In the genomic region with DNA sequence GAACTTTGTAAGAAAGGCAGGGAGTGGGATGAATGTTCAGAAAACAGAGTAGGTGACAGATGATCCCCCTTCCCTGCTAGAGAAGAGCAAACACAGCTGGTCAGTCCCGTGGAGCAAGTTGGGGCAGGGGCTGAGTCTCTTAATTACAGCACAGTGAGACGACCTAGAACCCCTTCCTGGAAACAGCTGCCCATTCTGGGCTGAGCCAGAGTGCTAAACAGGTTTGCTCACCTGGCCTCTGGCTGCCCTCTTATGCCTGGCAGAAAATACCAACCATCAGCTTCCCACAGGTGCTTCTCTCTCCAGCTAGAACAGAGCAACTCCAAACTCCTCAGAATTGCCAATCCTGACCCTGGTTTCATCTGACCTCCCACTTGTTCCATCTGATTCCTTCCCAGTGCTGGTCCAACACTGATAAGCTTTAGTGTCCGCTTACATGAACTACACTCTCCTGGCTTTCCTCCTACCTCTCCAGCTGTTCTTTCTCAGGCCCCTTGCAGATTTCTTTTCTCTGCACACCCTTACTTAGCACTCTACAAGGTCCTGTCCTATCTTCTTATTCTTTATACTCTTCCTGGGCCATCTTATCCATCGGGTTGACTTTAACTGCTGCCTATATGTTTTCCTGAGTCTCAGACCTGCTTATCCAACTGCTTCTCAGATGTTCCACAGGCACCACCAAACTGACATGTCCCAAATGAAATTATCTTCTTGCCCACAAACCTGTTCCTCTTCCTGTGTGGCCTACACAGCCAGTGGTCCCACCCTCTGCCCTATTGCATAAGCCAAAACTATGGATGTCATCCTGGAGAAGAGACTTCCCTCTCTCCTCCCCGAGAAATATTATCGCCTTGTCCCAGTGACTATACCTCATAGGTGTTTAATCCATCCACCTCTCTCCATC, we compare ENCODE assay signal across 10 cellular contexts. TPM values are rescaled to one million over a fixed set of nuclear protein-coding genes. Genes with fewer than 3 reads are reported as not detected.
DNase-seq lines count a peak whose midpoint lies in the region; ATAC-seq, FAIRE-seq and TF ChIP-seq lines count a peak whose summit lies in the region.
"Had no signal": no experiment of that assay in that cellular context is flagged by ENCODE, and none has a peak within 500 bp of the region (broad histone marks: within the 10 kb centered on the region; RNA-seq: fewer than 3 reads in every experiment).

No MANE protein-coding gene starts in this region.

- no peak overlapping the region for H3K4me3 Mint-ChIP-seq in activated naive CD8-positive, alpha-beta T cell treated with anti-CD3 and anti-CD28 coated beads, Interleukin-2, amount 10 ng/mL, durations not matched to agents 7 days and 5 days
- no peak overlapping the region for H3K4me3 Mint-ChIP-seq in activated naive CD8-positive, alpha-beta T cell treated with anti-CD3 and anti-CD28 coated beads for 36 hours
- peak overlapping the region; percentile 2 to 49 for H3K4me3 Mint-ChIP-seq in stimulated activated naive CD8-positive, alpha-beta T cell treated with anti-CD3 and anti-CD28 coated beads, Interleukin-15, amount 100 ng/mL, for 72 hours

- H3K27ac ChIP-seq in VCaP: peak overlapping the region; percentile 57
- H3K27ac ChIP-seq: C4-2B had no signal

- no peak for TF ChIP-seq POLR2A in NB4 (IDR thresholded peaks at IDR 0.05; ENCODE audit: extremely low read depth, insufficient read length)

- no peaks in the 10 kb centered on the region for H3K9me3 Mint-ChIP-seq in activated naive CD8-positive, alpha-beta T cell treated with anti-CD3 and anti-CD28 coated beads, Interleukin-2, amount 10 ng/mL, durations not matched to agents 7 days and 5 days
- no peaks in the 10 kb centered on the region for H3K9me3 Mint-ChIP-seq in activated naive CD8-positive, alpha-beta T cell treated with anti-CD3 and anti-CD28 coated beads for 36 hours
- H3K9me3 Mint-ChIP-seq in stimulated activated naive CD8-positive, alpha-beta T cell treated with anti-CD3 and anti-CD28 coated beads, Interleukin-15, amount 100 ng/mL, for 72 hours: no peaks in the 10 kb centered on the region

- FAIRE-seq in GM19239 (lab: Jason Lieb, UNC) (no peak), RCC 7860 (lab: Jason Lieb, UNC) (no peak)

- no peak overlapping the region for H3K4me3 ChIP-seq in NB4 (ENCODE audit: low read depth, low read length)
- H3K4me3 ChIP-seq: MG63 had no signal

- no peak for DNase-seq in activated naive CD8-positive, alpha-beta T cell treated with anti-CD3 and anti-CD28 coated beads, Interleukin-2, amount 10 ng/mL, durations not matched to agents 7 days and 5 days
- DNase-seq in activated naive CD8-positive, alpha-beta T cell treated with anti-CD3 and anti-CD28 coated beads for 36 hours: no peak
- DNase-seq in NB4 (ENCODE audit: low read depth): peak; percentile 43
- DNase-seq in stimulated activated naive CD8-positive, alpha-beta T cell treated with anti-CD3 and anti-CD28 coated beads, Interleukin-15, amount 100 ng/mL, for 72 hours: no peak
- no peak for DNase-seq in GM19239 (ENCODE audit: insufficient read length, low spot score)
- no peak for DNase-seq in RCC 7860 (ENCODE audit: low spot score)

- no peak for ATAC-seq in activated naive CD8-positive, alpha-beta T cell treated with anti-CD3 and anti-CD28 coated beads, Interleukin-2, amount 10 ng/mL, durations not matched to agents 7 days and 5 days (ENCODE audit: low read depth)
- no peak for ATAC-seq in stimulated activated naive CD8-positive, alpha-beta T cell treated with anti-CD3 and anti-CD28 coated beads, Interleukin-15, amount 100 ng/mL, for 72 hours
- no peak for ATAC-seq in HG03457 (IDR thresholded peaks at IDR 0.05; ENCODE audit: unreplicated experiment)

- H3K27me3 Mint-ChIP-seq in activated naive CD8-positive, alpha-beta T cell treated with anti-CD3 and anti-CD28 coated beads, Interleukin-2, amount 10 ng/mL, durations not matched to agents 7 days and 5 days: no peaks in the 10 kb centered on the region
- no peaks in the 10 kb centered on the region for H3K27me3 Mint-ChIP-seq in activated naive CD8-positive, alpha-beta T cell treated with anti-CD3 and anti-CD28 coated beads for 36 hours
- H3K27me3 Mint-ChIP-seq in stimulated activated naive CD8-positive, alpha-beta T cell treated with anti-CD3 and anti-CD28 coated beads, Interleukin-15, amount 100 ng/mL, for 72 hours: no peaks in the 10 kb centered on the region

- peak overlapping the region; percentile 47 for H3K27ac Mint-ChIP-seq in activated naive CD8-positive, alpha-beta T cell treated with anti-CD3 and anti-CD28 coated beads, Interleukin-2, amount 10 ng/mL, durations not matched to agents 7 days and 5 days
- H3K27ac Mint-ChIP-seq in activated naive CD8-positive, alpha-beta T cell treated with anti-CD3 and anti-CD28 coated beads for 36 hours: no peak overlapping the region
- peak overlapping the region in 1 of 2 donors; percentile 100 for H3K27ac Mint-ChIP-seq in stimulated activated naive CD8-positive, alpha-beta T cell treated with anti-CD3 and anti-CD28 coated beads, Interleukin-15, amount 100 ng/mL, for 72 hours

- H3K4me1 Mint-ChIP-seq in activated naive CD8-positive, alpha-beta T cell treated with anti-CD3 and anti-CD28 coated beads, Interleukin-2, amount 10 ng/mL, durations not matched to agents 7 days and 5 days: peaks cover 42% of the 10 kb centered on the region
- H3K4me1 Mint-ChIP-seq in activated naive CD8-positive, alpha-beta T cell treated with anti-CD3 and anti-CD28 coated beads for 36 hours: peaks cover 39% of the 10 kb centered on the region
- H3K4me1 Mint-ChIP-seq in stimulated activated naive CD8-positive, alpha-beta T cell treated with anti-CD3 and anti-CD28 coated beads, Interleukin-15, amount 100 ng/mL, for 72 hours: peaks cover 62% of the 10 kb centered on the region

- POLR2A ChIA-PET in activated naive CD8-positive, alpha-beta T cell treated with anti-CD3 and anti-CD28 coated beads, Interleukin-2, amount 10 ng/mL, durations not matched to agents 7 days and 5 days (lab: Charles Lee): interaction anchor here (1.1 to 1.6 kb wide), 4 partner anchors 49 to 255 kb away, joined by 3 to 4 read pairs (median 4); no protein-coding TSS in a partner anchor

- TF ChIP-seq CTCF in NB4 (IDR thresholded peaks at IDR 0.05; ENCODE audit: low read depth, low read length) (no peak), VCaP (conservative IDR thresholded peaks at IDR 0.05) (no peak)

- H3K36me3 Mint-ChIP-seq in activated naive CD8-positive, alpha-beta T cell treated with anti-CD3 and anti-CD28 coated beads, Interleukin-2, amount 10 ng/mL, durations not matched to agents 7 days and 5 days: no peaks in the 10 kb centered on the region
- H3K36me3 Mint-ChIP-seq in activated naive CD8-positive, alpha-beta T cell treated with anti-CD3 and anti-CD28 coated beads for 36 hours: peaks cover 9% of the 10 kb centered on the region

RNA-seq across cellular contexts. Expression of a gene that starts 22.6 kb away (rescaled TPM):
- 1 to 10 TPM; 6.0 to 7.2 TPM for total RNA-seq in activated naive CD8-positive, alpha-beta T cell treated with anti-CD3 and anti-CD28 coated beads, Interleukin-2, amount 10 ng/mL, durations not matched to agents 7 days and 5 days
- total RNA-seq in activated naive CD8-positive, alpha-beta T cell treated with anti-CD3 and anti-CD28 coated beads for 36 hours: 1 to 10 TPM; 2.5 to 3.0 TPM

RNA-seq across cellular contexts. Expression of a gene that starts 33.9 kb away (rescaled TPM):
- total RNA-seq in activated naive CD8-positive, alpha-beta T cell treated with anti-CD3 and anti-CD28 coated beads, Interleukin-2, amount 10 ng/mL, durations not matched to agents 7 days and 5 days: 100 to 1,000 TPM; 133 to 138 TPM
- 100 to 1,000 TPM; 160 to 162 TPM for total RNA-seq in activated naive CD8-positive, alpha-beta T cell treated with anti-CD3 and anti-CD28 coated beads for 36 hours

Comparison
In these comparisons a context has a peak if more than half of its experiments do, and no peak if none do; other contexts are left out.
1. H3K4me3 Mint-ChIP-seq: peak in stimulated activated naive CD8-positive, alpha-beta T cell treated with anti-CD3 and anti-CD28 coated beads, Interleukin-15, amount 100 ng/mL, for 72 hours (2 of 2); none in activated naive CD8-positive, alpha-beta T cell treated with anti-CD3 and anti-CD28 coated beads, Interleukin-2, amount 10 ng/mL, durations not matched to agents 7 days and 5 days (single experiment) and activated naive CD8-positive, alpha-beta T cell treated with anti-CD3 and anti-CD28 coated beads for 36 hours (single experiment).